9 cellular contexts compared by ENCODE assay signal in the genomic region with DNA sequence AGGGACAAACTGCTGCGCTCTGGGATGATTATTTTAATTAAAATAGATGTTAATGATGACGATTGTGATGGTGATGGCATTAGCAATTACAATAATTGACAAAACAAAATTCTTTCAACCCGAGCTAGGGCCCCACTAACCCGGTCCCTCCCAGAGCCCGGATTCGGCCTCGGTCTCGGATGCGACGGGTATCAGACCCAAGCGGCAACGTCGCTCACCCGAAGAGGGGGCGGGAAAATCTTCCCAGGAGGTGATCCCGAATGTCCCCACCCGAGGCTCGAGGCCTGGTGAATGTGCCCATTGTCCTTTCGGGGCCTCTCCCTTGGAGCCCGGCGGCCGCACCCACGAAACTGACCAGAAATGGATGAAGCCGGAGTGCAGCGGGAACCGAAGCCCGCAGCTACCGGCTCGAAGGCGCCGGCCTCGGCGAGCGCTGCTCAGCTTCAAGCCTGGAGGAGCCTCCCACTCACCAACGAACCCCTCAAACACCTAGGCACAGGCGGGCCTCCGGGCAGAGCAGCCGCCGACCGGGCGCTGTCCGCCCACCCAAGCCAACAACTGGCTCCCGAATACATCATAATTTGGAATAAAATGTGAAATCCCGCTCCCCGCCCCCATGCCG. TPM values are rescaled to one million over a fixed set of nuclear protein-coding genes. Genes with fewer than 3 reads are reported as not detected.
DNase-seq lines count a peak whose midpoint lies in the region; ATAC-seq and TF ChIP-seq lines count a peak whose summit lies in the region.
"Had no signal": no experiment of that assay in that cellular context is flagged by ENCODE, and none has a peak within 500 bp of the region (broad histone marks: within the 10 kb centered on the region; RNA-seq: fewer than 3 reads in every experiment).

No MANE protein-coding gene starts in this region.

- POLR2A ChIA-PET in CD8-positive, alpha-beta T cell (lab: Charles Lee), result no interaction called here

- H3K79me2 ChIP-seq in parathyroid adenoma, result no peaks in the 10 kb centered on the region

- CTCF ChIA-PET in CD8-positive, alpha-beta T cell (lab: Charles Lee), result no interaction called here

- H3K27ac Mint-ChIP-seq in CD8-positive, alpha-beta T cell, result no peak overlapping the region

- H3K36me3 Mint-ChIP-seq in CD8-positive, alpha-beta T cell, result no peaks in the 10 kb centered on the region

- H3K9ac ChIP-seq in parathyroid adenoma, result no peak overlapping the region

- H3K4me1 Mint-ChIP-seq in CD8-positive, alpha-beta T cell (ENCODE audit: low read depth), result peaks cover 23% of the 10 kb centered on the region

- peak overlapping the region; percentile 60 for H3K4me3 ChIP-seq in CD8-positive, alpha-beta T cell (ENCODE audit: low read depth, low read length)
- H3K4me3 ChIP-seq in epithelial cell of proximal tubule (ENCODE audit: low read depth, low read length), result peak overlapping the region; percentile 41
- peak overlapping the region; percentile 24 for H3K4me3 ChIP-seq in parathyroid adenoma (ENCODE audit: low read depth, low read length)

- peak overlapping the region; percentile 16 for H3K4me2 ChIP-seq in parathyroid adenoma (ENCODE audit: low read length)

- H3K27me3 Mint-ChIP-seq in CD8-positive, alpha-beta T cell (ENCODE audit: low read depth), result peaks cover 75% of the 10 kb centered on the region

- peaks cover 53% of the 10 kb centered on the region for H3K27me3 ChIP-seq in CD8-positive, alpha-beta T cell (ENCODE audit: insufficient read depth, low read length)
- peaks cover 20% of the 10 kb centered on the region for H3K27me3 ChIP-seq in parathyroid adenoma (ENCODE audit: control insufficient read depth, insufficient read depth, low read length)

- no peaks in the 10 kb centered on the region for H3K9me3 ChIP-seq in CD8-positive, alpha-beta T cell (ENCODE audit: low read length)
- H3K9me3 ChIP-seq in KOPT-K1 (ENCODE audit: insufficient read depth, low read length, poor library complexity, severe bottlenecking) (peaks cover 5% of the 10 kb centered on the region), parathyroid adenoma (ENCODE audit: control insufficient read depth, low read length) (no peaks in the 10 kb centered on the region)

- no peak overlapping the region for H3K27ac ChIP-seq in CD8-positive, alpha-beta T cell (ENCODE audit: low read depth, low read length)
- H3K27ac ChIP-seq in KOPT-K1 (ENCODE audit: low read depth, low read length, poor library complexity, severe bottlenecking), result peak overlapping the region; percentile 72
- peak overlapping the region; percentile 61 for H3K27ac ChIP-seq in parathyroid adenoma

- intact Hi-C loops in CD8-positive, alpha-beta T cell (cut with DNase I, micrococcal nuclease), result no loop called here

- H3K9me3 Mint-ChIP-seq in CD8-positive, alpha-beta T cell, result no peaks in the 10 kb centered on the region

- peak overlapping the region; percentile 11 for H3K4me3 Mint-ChIP-seq in CD8-positive, alpha-beta T cell

- no peak for TF ChIP-seq CTCF in CD8-positive, alpha-beta T cell (IDR thresholded peaks at IDR 0.05)
- TF ChIP-seq CTCF in epithelial cell of proximal tubule (conservative IDR thresholded peaks at IDR 0.05; ENCODE audit: low read depth, low read length), result no peak
- TF ChIP-seq CTCF in parathyroid adenoma (IDR thresholded peaks at IDR 0.05), result no peak

- no peak overlapping the region for H2AFZ ChIP-seq in parathyroid adenoma

- peak; percentile 26 for ATAC-seq in CD8-positive, alpha-beta T cell
- ATAC-seq in GM19463 (IDR thresholded peaks at IDR 0.05; ENCODE audit: unreplicated experiment) (no peak), GM21390 (IDR thresholded peaks at IDR 0.05; ENCODE audit: unreplicated experiment) (no peak), GM19351 (IDR thresholded peaks at IDR 0.05; ENCODE audit: unreplicated experiment) (no peak)

- no peak for DNase-seq in CD8-positive, alpha-beta T cell
- DNase-seq in epithelial cell of proximal tubule (ENCODE audit: low read depth), result no peak
- DNase-seq in NCI-H1436 treated with DMSO at 0.1 percent for 48 hours (lab: John Stamatoyannopoulos, UW), result no peak
- DNase-seq: kidney glomerular epithelial cell had no signal

- H3K4me1 ChIP-seq in CD8-positive, alpha-beta T cell (ENCODE audit: insufficient read depth, low read length), result peaks cover 28% of the 10 kb centered on the region
- H3K4me1 ChIP-seq in parathyroid adenoma, result no peaks in the 10 kb centered on the region

- H3K36me3 ChIP-seq in CD8-positive, alpha-beta T cell (ENCODE audit: insufficient read depth, low read length), result no peaks in the 10 kb centered on the region
- H3K36me3 ChIP-seq in KOPT-K1 (ENCODE audit: insufficient read depth, low read length) (no peaks in the 10 kb centered on the region), parathyroid adenoma (ENCODE audit: control insufficient read depth, insufficient read depth, low read length) (no peaks in the 10 kb centered on the region)

RNA-seq across cellular contexts. Expression of a gene that starts 1.2 kb away (rescaled TPM):
- not detected for total RNA-seq in CD8-positive, alpha-beta T cell
- total RNA-seq in epithelial cell of proximal tubule, result 0.69 and 1.4 TPM in 2 replicates

RNA-seq across cellular contexts. Expression of a gene that starts 41.0 kb away (rescaled TPM):
- not detected for total RNA-seq in CD8-positive, alpha-beta T cell
- total RNA-seq in epithelial cell of proximal tubule, result 14.3 and 43.2 TPM in 2 replicates

Comparison
In these comparisons a context has a peak if more than half of its experiments do, and no peak if none do; other contexts are left out.
1. RNA of a gene that starts 41.0 kb away (total RNA-seq): 14.3 to 43.2 TPM in epithelial cell of proximal tubule; not detected in CD8-positive, alpha-beta T cell; every median in the first group is over 10 times any median in the second.
2. Peak in every context shown above with its lines, with median percentiles within 50 percentile points of each other: H3K4me3 ChIP-seq.